Comparison of ENCODE assay signal across 9 cellular contexts in genomic region chr19:46624958-46625661, GRCh38. TPM values are rescaled to one million over a fixed set of nuclear protein-coding genes. Genes with fewer than 3 reads are reported as not detected.
DNase-seq lines count a peak whose midpoint lies in the region; ATAC-seq and TF ChIP-seq lines count a peak whose summit lies in the region.
"Had no signal": no experiment of that assay in that cellular context is flagged by ENCODE, and none has a peak within 500 bp of the region (broad histone marks: within the 10 kb centered on the region; RNA-seq: fewer than 3 reads in every experiment).

Gene PTGIR (minus strand): TSS chr19:46625089. CDS start chr19:46624225, 864 bp downstream.

- H3K9me3 Mint-ChIP-seq in CD14-positive monocyte = no peaks in the 10 kb centered on the region
- H3K9me3 Mint-ChIP-seq in activated naive CD8-positive, alpha-beta T cell treated with anti-CD3 and anti-CD28 coated beads for 36 hours = no peaks in the 10 kb centered on the region

- peaks cover 73% of the 10 kb centered on the region for H3K4me1 Mint-ChIP-seq in CD14-positive monocyte
- H3K4me1 Mint-ChIP-seq in activated naive CD8-positive, alpha-beta T cell treated with anti-CD3 and anti-CD28 coated beads for 36 hours = peaks cover 42% of the 10 kb centered on the region

- ATAC-seq in upper lobe of right lung (peak; percentile 59), HG02759 (IDR thresholded peaks at IDR 0.05; ENCODE audit: unreplicated experiment) (no peak)

- 20 to 31% methylated on average over 13 of the region's 13 CpGs for WGBS in lower leg skin, 2 donors

- H3K36me3 Mint-ChIP-seq in CD14-positive monocyte = peaks cover 24 to 26% of the 10 kb centered on the region in 2 donors
- peaks cover 37% of the 10 kb centered on the region for H3K36me3 Mint-ChIP-seq in activated naive CD8-positive, alpha-beta T cell treated with anti-CD3 and anti-CD28 coated beads for 36 hours

- no peaks in the 10 kb centered on the region for H3K9me3 ChIP-seq in upper lobe of right lung

- peak within 1 kb of the TSS; percentile 76 for H3K27ac ChIP-seq in upper lobe of right lung

- no peaks in the 10 kb centered on the region for H3K27me3 ChIP-seq in upper lobe of right lung

- no peak for TF ChIP-seq POLR2A in lower leg skin (IDR thresholded peaks at IDR 0.05)

- TF ChIP-seq CTCF in CD14-positive monocyte (IDR thresholded peaks at IDR 0.05) = no peak
- TF ChIP-seq CTCF in lower leg skin (IDR thresholded peaks at IDR 0.05) = no peak
- TF ChIP-seq CTCF in upper lobe of right lung (IDR thresholded peaks at IDR 0.05) = no peak

- peaks cover 36% of the 10 kb centered on the region for H3K4me1 ChIP-seq in upper lobe of right lung

- H3K4me3 ChIP-seq in lower leg skin (ENCODE audit: low read depth, poor library complexity, severe bottlenecking) (no peak within 1 kb of the TSS), upper lobe of right lung (peak within 1 kb of the TSS; percentile 43)

- H3K4me3 Mint-ChIP-seq in CD14-positive monocyte = peak within 1 kb of the TSS; percentile 87 to 100
- peak within 1 kb of the TSS; percentile 87 for H3K4me3 Mint-ChIP-seq in activated naive CD8-positive, alpha-beta T cell treated with anti-CD3 and anti-CD28 coated beads for 36 hours

- H3K36me3 ChIP-seq in upper lobe of right lung = no peaks in the 10 kb centered on the region

- H3K27me3 Mint-ChIP-seq in CD14-positive monocyte (ENCODE audit: low read depth in 3 of 3) = peaks cover 6 to 8% (median 7%) of the 10 kb centered on the region in 3 donors
- H3K27me3 Mint-ChIP-seq in activated naive CD8-positive, alpha-beta T cell treated with anti-CD3 and anti-CD28 coated beads for 36 hours = no peaks in the 10 kb centered on the region

- peak within 1 kb of the TSS; percentile 88 to 96 (median 92) for H3K27ac Mint-ChIP-seq in CD14-positive monocyte
- peak within 1 kb of the TSS; percentile 86 for H3K27ac Mint-ChIP-seq in activated naive CD8-positive, alpha-beta T cell treated with anti-CD3 and anti-CD28 coated beads for 36 hours

- intact Hi-C loops in CD14-positive monocyte (cut with micrococcal nuclease) (no loop called here), lower leg skin (cut with DNase I; ENCODE audit: low total_unique reads) (no loop called here), upper lobe of right lung (cut with DNase I) (no loop called here)

- peak; percentile 72 for DNase-seq in CD14-positive monocyte (ENCODE audit: low spot score)
- DNase-seq in HS-5 (ENCODE audit: low read depth) = peak; percentile 64
- DNase-seq in activated naive CD8-positive, alpha-beta T cell treated with anti-CD3 and anti-CD28 coated beads for 36 hours = peak; percentile 48
- DNase-seq in lower leg skin (ENCODE audit: low spot score in 2 of 2) = peak; percentile 77 to 95
- no peak for DNase-seq in upper lobe of right lung
- no peak for DNase-seq in activated effector memory CD4-positive, alpha-beta T cell treated with anti-CD3 and anti-CD28 coated beads, Interleukin-2, amount 50 U/mL, for 16 hours
- no peak for DNase-seq in NCI-H345 treated with DMSO at 0.1 percent for 48 hours (lab: John Stamatoyannopoulos, UW; ENCODE audit: unreplicated experiment)

RNA-seq across cellular contexts. Expression of gene PTGIR, which starts in this region (rescaled TPM):
- 10 to 100 TPM; 12.8 to 14.1 TPM for polyA plus RNA-seq in CD14-positive monocyte
- total RNA-seq in activated naive CD8-positive, alpha-beta T cell treated with anti-CD3 and anti-CD28 coated beads for 36 hours = 10 to 100 TPM; 43.9 to 46.7 TPM
- total RNA-seq in lower leg skin = 1 to 10 TPM in 2 of 4 donors, under 1 TPM in 2; 0.51 to 3.6 (median 2.1) TPM
- total RNA-seq in upper lobe of right lung = 12.6 TPM
- polyA plus RNA-seq: keratinocyte had no signal

Comparison
In these comparisons a context has a peak if more than half of its experiments do, and no peak if none do; other contexts are left out.
1. DNase-seq: peak in CD14-positive monocyte (single experiment), HS-5 (single experiment), activated naive CD8-positive, alpha-beta T cell treated with anti-CD3 and anti-CD28 coated beads for 36 hours (single experiment) and lower leg skin (2 of 2); none in upper lobe of right lung (single experiment), activated effector memory CD4-positive, alpha-beta T cell treated with anti-CD3 and anti-CD28 coated beads, Interleukin-2, amount 50 U/mL, for 16 hours (single experiment) and NCI-H345 treated with DMSO at 0.1 percent for 48 hours (single experiment).